ENCODE assay signal across 24 cellular contexts in the genomic region with DNA sequence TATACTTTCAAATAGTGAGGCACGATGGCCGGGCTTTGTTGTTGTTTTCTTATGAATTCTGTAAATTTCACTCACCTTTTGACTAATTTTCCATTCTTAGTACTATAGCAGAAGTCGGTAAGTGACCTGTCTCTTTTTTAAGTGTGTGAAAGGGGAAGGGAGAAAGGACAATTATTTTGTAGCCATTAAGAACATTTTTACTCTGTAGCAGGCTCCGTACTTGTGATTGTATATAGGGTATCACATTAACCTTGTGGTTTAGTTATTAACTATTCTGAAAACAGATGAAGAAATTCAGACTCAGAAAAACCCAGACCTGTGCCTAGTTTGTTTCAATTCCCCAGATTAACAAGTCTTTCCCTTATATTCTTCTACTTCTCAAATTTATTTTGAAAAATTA.
"Had no signal": no experiment of that assay in that cellular context is flagged by ENCODE, and none has a peak within 500 bp of the region (broad histone marks: within the 10 kb centered on the region; RNA-seq: fewer than 3 reads in every experiment).

No MANE protein-coding gene starts in this region.

- H3K36me3 ChIP-seq: left ventricle myocardium inferior, lower lobe of right lung, prostate gland, right lobe of liver, tibial nerve, upper lobe of right lung, vagina had no signal

- H3K4me3 ChIP-seq: hepatocyte, left ventricle myocardium inferior, lower lobe of right lung, prostate gland, right lobe of liver, testis, tibial nerve, upper lobe of right lung, vagina had no signal

- DNase-seq: dermis blood vessel endothelial cell; endodermal cell; erythroblast; foreskin keratinocyte; kidney; left cardiac atrium; left ventricle myocardium inferior; lower lobe of right lung; retina; right lobe of liver; stimulated activated CD4-positive, alpha-beta T cell treated with anti-CD3 and anti-CD28 coated beads, Interleukin-4, amount 100 ng/mL, for 1 hour; stimulated activated CD8-positive, alpha-beta memory T cell treated with anti-CD3 and anti-CD28 coated beads, Interleukin-4, amount 100 ng/mL, for 48 hours; stimulated activated naive CD8-positive, alpha-beta T cell treated with anti-CD3 and anti-CD28 coated beads, Interleukin-15, amount 100 ng/mL, for 72 hours; testis; upper lobe of right lung had no signal

- H3K27me3 Mint-ChIP-seq: memory B cell; natural killer cell treated with Interleukin-12 subunit alpha and Interleukin-12 subunit beta and Interleukin-15 and Interleukin-18, amount 100 ng/mL, for 72 hours; stimulated activated naive CD8-positive, alpha-beta T cell treated with anti-CD3 and anti-CD28 coated beads, Interleukin-15, amount 100 ng/mL, for 72 hours had no signal

- H2AFZ ChIP-seq: hepatocyte, parathyroid adenoma had no signal

- ATAC-seq: foreskin keratinocyte; left cardiac atrium; lower lobe of right lung; natural killer cell treated with Interleukin-12 subunit alpha and Interleukin-12 subunit beta and Interleukin-15 and Interleukin-18, amount 100 ng/mL, for 72 hours; right lobe of liver; stimulated activated effector memory CD8-positive, alpha-beta T cell treated with anti-CD3 and anti-CD28 coated beads, Interleukin-12 subunit alpha, Interleukin-12 subunit beta, amount 100 ng/mL, for 72 hours; stimulated activated naive CD8-positive, alpha-beta T cell treated with anti-CD3 and anti-CD28 coated beads, Interleukin-15, amount 100 ng/mL, for 72 hours; upper lobe of right lung had no signal

- H3K4me2 ChIP-seq: hepatocyte had no signal

- H3K9me3 ChIP-seq: left ventricle myocardium inferior, lower lobe of right lung, prostate gland, right lobe of liver, testis, tibial nerve, upper lobe of right lung, vagina had no signal

- H3K9ac ChIP-seq: parathyroid adenoma had no signal

- H3K4me3 Mint-ChIP-seq: endodermal cell; memory B cell; mesothelial cell of epicardium; natural killer cell treated with Interleukin-12 subunit alpha and Interleukin-12 subunit beta and Interleukin-15 and Interleukin-18, amount 100 ng/mL, for 72 hours; stimulated activated effector memory CD8-positive, alpha-beta T cell treated with anti-CD3 and anti-CD28 coated beads, Interleukin-12 subunit alpha, Interleukin-12 subunit beta, amount 100 ng/mL, for 72 hours; stimulated activated naive CD8-positive, alpha-beta T cell treated with anti-CD3 and anti-CD28 coated beads, Interleukin-15, amount 100 ng/mL, for 72 hours had no signal

- H3K9me3 Mint-ChIP-seq: memory B cell; natural killer cell treated with Interleukin-12 subunit alpha and Interleukin-12 subunit beta and Interleukin-15 and Interleukin-18, amount 100 ng/mL, for 72 hours; stimulated activated effector memory CD8-positive, alpha-beta T cell treated with anti-CD3 and anti-CD28 coated beads, Interleukin-12 subunit alpha, Interleukin-12 subunit beta, amount 100 ng/mL, for 72 hours; stimulated activated naive CD8-positive, alpha-beta T cell treated with anti-CD3 and anti-CD28 coated beads, Interleukin-15, amount 100 ng/mL, for 72 hours had no signal

- H3K27ac Mint-ChIP-seq: endodermal cell; memory B cell; mesothelial cell of epicardium; stimulated activated effector memory CD8-positive, alpha-beta T cell treated with anti-CD3 and anti-CD28 coated beads, Interleukin-12 subunit alpha, Interleukin-12 subunit beta, amount 100 ng/mL, for 72 hours had no signal

- H3K36me3 Mint-ChIP-seq: memory B cell; mesothelial cell of epicardium; natural killer cell treated with Interleukin-12 subunit alpha and Interleukin-12 subunit beta and Interleukin-15 and Interleukin-18, amount 100 ng/mL, for 72 hours; stimulated activated effector memory CD8-positive, alpha-beta T cell treated with anti-CD3 and anti-CD28 coated beads, Interleukin-12 subunit alpha, Interleukin-12 subunit beta, amount 100 ng/mL, for 72 hours had no signal

- H3K4me1 Mint-ChIP-seq: endodermal cell; stimulated activated naive CD8-positive, alpha-beta T cell treated with anti-CD3 and anti-CD28 coated beads, Interleukin-15, amount 100 ng/mL, for 72 hours had no signal

- H3K79me2 ChIP-seq: hepatocyte, parathyroid adenoma had no signal

- H3K27me3 ChIP-seq: foreskin keratinocyte, hepatocyte, right lobe of liver, testis, tibial nerve, upper lobe of right lung, vagina had no signal

- H3K4me1 ChIP-seq: foreskin keratinocyte, left ventricle myocardium inferior, lower lobe of right lung, parathyroid adenoma, prostate gland, right lobe of liver, testis, tibial nerve, upper lobe of right lung, vagina had no signal

- H3K27ac ChIP-seq: foreskin keratinocyte, hepatocyte, left ventricle myocardium inferior, lower lobe of right lung, parathyroid adenoma, prostate gland, right lobe of liver, testis, tibial nerve, upper lobe of right lung, vagina had no signal
